17 cellular contexts compared by ENCODE assay signal in the genomic region with DNA sequence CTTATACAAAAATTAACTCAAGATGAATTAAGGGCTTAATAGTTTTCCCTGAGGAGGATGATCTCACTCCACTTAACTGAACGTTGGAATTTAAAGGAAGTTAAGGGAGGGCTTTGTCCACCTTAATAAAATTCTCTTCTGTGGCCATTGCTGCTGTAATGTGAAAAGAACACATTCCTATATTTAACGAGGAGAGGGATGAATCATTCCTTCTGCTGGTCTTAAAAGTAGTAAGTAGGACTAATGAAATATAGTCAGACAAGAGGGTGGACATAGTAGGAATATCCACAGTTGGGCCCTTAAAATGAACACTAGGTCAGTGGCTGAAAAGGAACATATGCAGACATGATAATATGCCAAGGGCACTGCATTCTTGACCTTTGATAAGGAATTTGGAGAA.
"Had no signal": no experiment of that assay in that cellular context is flagged by ENCODE, and none has a peak within 500 bp of the region (broad histone marks: within the 10 kb centered on the region; RNA-seq: fewer than 3 reads in every experiment).

No MANE protein-coding gene starts in this region.

- DNase-seq: activated CD4-positive, alpha-beta T cell treated with anti-CD3 and anti-CD28 coated beads for 1 hour; activated CD4-positive, alpha-beta T cell treated with anti-CD3 and anti-CD28 coated beads, Interleukin-2, amount 50 U/mL, for 1 hour; activated CD8-positive, alpha-beta T cell treated with anti-CD3 and anti-CD28 coated beads, Interleukin-2, amount 10 ng/mL, durations not matched to agents 7 days and 5 days; activated gamma-delta T cell; activated naive CD4-positive, alpha-beta T cell treated with anti-CD3 and anti-CD28 coated beads, Interleukin-2, amount 50 U/mL, for 16 hours; activated naive CD8-positive, alpha-beta T cell treated with anti-CD3 and anti-CD28 coated beads, Interleukin-2, amount 50 U/mL, for 24 hours; effector CD8-positive, alpha-beta T cell; gastrocnemius medialis; hippocampal formation; left cardiac atrium; mucosa of descending colon; occipital lobe; stimulated activated CD4-positive, alpha-beta T cell treated with anti-CD3 and anti-CD28 coated beads, Interleukin-15, amount 100 ng/mL, for 24 hours; trophoblast cell had no signal

- H3K4me3 ChIP-seq: cardiac muscle cell, gastrocnemius medialis, mucosa of descending colon, smooth muscle cell, vagina had no signal

- H3K27ac ChIP-seq: cardiac muscle cell, gastrocnemius medialis, vagina had no signal

- H3K4me2 ChIP-seq: smooth muscle cell had no signal

- H3K9me3 ChIP-seq: gastrocnemius medialis, mucosa of descending colon, vagina had no signal

- H3K36me3 ChIP-seq: cardiac muscle cell, gastrocnemius medialis, vagina had no signal

- H3K4me1 ChIP-seq: gastrocnemius medialis, vagina had no signal

- H3K27me3 ChIP-seq: cardiac muscle cell, gastrocnemius medialis, vagina had no signal
